ENCODE assay signal across 8 cellular contexts in the genomic region with DNA sequence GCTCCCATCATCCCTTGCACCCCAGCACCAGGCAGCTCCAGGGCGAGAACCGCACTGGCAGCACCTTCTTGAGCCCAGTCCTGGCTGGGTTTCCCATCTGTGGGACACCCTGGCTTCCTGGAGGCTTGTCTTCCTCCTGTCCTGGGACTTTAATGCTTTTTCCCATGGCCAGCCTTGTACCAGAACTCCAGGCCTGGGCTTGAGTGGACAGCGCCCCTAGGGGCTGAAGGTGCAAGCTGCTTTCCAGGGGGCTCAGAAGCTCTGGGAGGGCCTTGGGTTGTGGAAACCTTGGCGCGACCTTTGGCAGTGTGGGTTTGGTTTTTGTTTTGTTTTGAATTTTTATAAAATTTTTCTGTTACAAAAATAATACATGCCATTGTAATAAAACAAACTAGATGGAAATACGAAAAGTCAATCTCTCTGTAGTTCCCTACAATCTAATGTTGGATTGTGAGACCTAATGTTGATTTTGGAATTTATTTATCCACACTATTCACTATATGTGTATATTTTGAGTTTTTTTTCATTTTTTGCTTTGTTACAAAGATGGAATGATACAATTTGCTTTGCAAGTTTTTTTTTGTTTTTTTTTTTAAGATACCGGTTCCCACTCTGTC. TPM values are rescaled to one million over a fixed set of nuclear protein-coding genes. Genes with fewer than 3 reads are reported as not detected.
DNase-seq lines count a peak whose midpoint lies in the region; ATAC-seq and TF ChIP-seq lines count a peak whose summit lies in the region.

No MANE protein-coding gene starts in this region.

- no peak for ATAC-seq in HG03521 (IDR thresholded peaks at IDR 0.05; ENCODE audit: unreplicated experiment)

- H3K4me3 ChIP-seq in WI38 (ENCODE audit: low read depth, low read length), result no peak overlapping the region

- TF ChIP-seq CTCF in WI38 (IDR thresholded peaks at IDR 0.05; ENCODE audit: low read depth, low read length) (peak; percentile 95), endothelial cell (IDR thresholded peaks at IDR 0.05; ENCODE audit: unreplicated experiment) (peak; percentile 89), nephron (IDR thresholded peaks at IDR 0.05; ENCODE audit: unreplicated experiment in 3 of 3) (peak; percentile 76 to 89 (median 80))

- no peak overlapping the region for H3K4me3 Mint-ChIP-seq in endothelial cell (ENCODE audit: unreplicated experiment)
- H3K4me3 Mint-ChIP-seq in nephron, result no peak overlapping the region

- peak; percentile 4 for DNase-seq in DMS153 (lab: John Stamatoyannopoulos, UW)
- DNase-seq in DMS153 treated with DMSO at 0.1 percent for 48 hours (lab: John Stamatoyannopoulos, UW; ENCODE audit: unreplicated experiment), result no peak
- DNase-seq in Kasumi-1 (lab: John Stamatoyannopoulos, UW), result peak; percentile 43 to 63
- peak; percentile 84 for DNase-seq in endothelial cell (ENCODE audit: low spot score)
- DNase-seq in NCI-H345 treated with DMSO at 0.1 percent for 48 hours (lab: John Stamatoyannopoulos, UW; ENCODE audit: unreplicated experiment), result no peak

- H3K27me3 Mint-ChIP-seq in endothelial cell (ENCODE audit: unreplicated experiment) (peaks cover 2% of the 10 kb centered on the region), nephron (ENCODE audit: low read depth) (no peaks in the 10 kb centered on the region)

- no peaks in the 10 kb centered on the region for H3K4me1 Mint-ChIP-seq in endothelial cell (ENCODE audit: unreplicated experiment)
- H3K4me1 Mint-ChIP-seq in nephron, result no peaks in the 10 kb centered on the region

- H3K27ac Mint-ChIP-seq in endothelial cell (ENCODE audit: unreplicated experiment) (no peak overlapping the region), nephron (peak overlapping the region in 1 of 3 experiments; percentile 47)

- H3K9me3 Mint-ChIP-seq in endothelial cell (ENCODE audit: unreplicated experiment) (no peaks in the 10 kb centered on the region), nephron (no peaks in the 10 kb centered on the region)

- H3K36me3 Mint-ChIP-seq in endothelial cell (ENCODE audit: low read depth, unreplicated experiment) (no peaks in the 10 kb centered on the region), nephron (ENCODE audit: low read depth) (no peaks in the 10 kb centered on the region)

RNA-seq across cellular contexts. Expression of a gene that starts 33.8 kb away (rescaled TPM):
- 1,285 TPM for total RNA-seq in endothelial cell (ENCODE audit: unreplicated experiment)

Comparison
In these comparisons a context has a peak if more than half of its experiments do, and no peak if none do; other contexts are left out.
1. DNase-seq: peak in DMS153 (single experiment), Kasumi-1 (2 of 2) and endothelial cell (single experiment); none in DMS153 treated with DMSO at 0.1 percent for 48 hours (single experiment) and NCI-H345 treated with DMSO at 0.1 percent for 48 hours (single experiment).
2. Peak in every context shown above with its lines, with median percentiles within 50 percentile points of each other: CTCF ChIP-seq.